In genomic region chr4:101357751-101358150, GRCh38 we compare ENCODE assay signal across 22 cellular contexts. TPM values are rescaled to one million over a fixed set of nuclear protein-coding genes. Genes with fewer than 3 reads are reported as not detected.
A peak's percentile ranks its signal among the peaks of the same experiment; 100 is the strongest.
DNase-seq lines count a peak whose midpoint lies in the region; ATAC-seq, FAIRE-seq and TF ChIP-seq lines count a peak whose summit lies in the region.
"Had no signal": no experiment of that assay in that cellular context is flagged by ENCODE, and none has a peak within 500 bp of the region (broad histone marks: within the 10 kb centered on the region; RNA-seq: fewer than 3 reads in every experiment).

No MANE protein-coding gene starts in this region.

- H3K56ac ChIP-seq in mesendoderm (ENCODE audit: low read length), result no peak overlapping the region

- no peak overlapping the region for H4K5ac ChIP-seq in mesendoderm (ENCODE audit: low read length)

- no peak for ATAC-seq in HG03439 (IDR thresholded peaks at IDR 0.05; ENCODE audit: unreplicated experiment)
- ATAC-seq in GM21367 (IDR thresholded peaks at IDR 0.05; ENCODE audit: unreplicated experiment), result no peak
- ATAC-seq: activated T-cell treated with anti-CD3 and anti-CD28 coated beads, Interleukin-2, amount 50 U/mL, for 4 hours; K562; psoas muscle; Right ventricle myocardium inferior had no signal

- no peak overlapping the region for H3K23ac ChIP-seq in mesendoderm (ENCODE audit: low read length)

- H3K9me3 ChIP-seq in endothelial cell of umbilical vein (replicated peaks; ENCODE audit: control insufficient read depth, insufficient read depth, low read length), result no peaks in the 10 kb centered on the region
- H3K9me3 ChIP-seq in BE2C, result no peaks in the 10 kb centered on the region
- H3K9me3 ChIP-seq: BLaER1, psoas muscle had no signal

- BruUV-seq in endothelial cell of umbilical vein (replicated peaks; lab: Mats Ljungman, UMichigan), result no TSS peak

- H2BK15ac ChIP-seq in mesendoderm (replicated peaks; ENCODE audit: low read depth), result no peak overlapping the region

- no peaks in the 10 kb centered on the region for H3K36me3 ChIP-seq in endothelial cell of umbilical vein (ENCODE audit: control insufficient read depth in 2 of 2, extremely low read depth in 1 of 2, insufficient read depth in 2 of 2, low read length in 2 of 2)
- H3K36me3 ChIP-seq in mesendoderm (ENCODE audit: control insufficient read depth, insufficient read depth, low read length), result no peaks in the 10 kb centered on the region
- no peaks in the 10 kb centered on the region for H3K36me3 ChIP-seq in BE2C
- H3K36me3 ChIP-seq: BLaER1 had no signal

- POLR2A ChIA-PET in endothelial cell of umbilical vein (lab: Charles Lee), result no interaction called here

- H2AK5ac ChIP-seq in mesendoderm (ENCODE audit: low read length), result no peak overlapping the region

- no peaks in the 10 kb centered on the region for H3K79me1 ChIP-seq in mesendoderm (ENCODE audit: low read length)

- no peak overlapping the region for H3K18ac ChIP-seq in mesendoderm (ENCODE audit: low read length)

- intact Hi-C loops in endothelial cell of umbilical vein (cut with micrococcal nuclease), result no loop called here

- H2BK120ac ChIP-seq in mesendoderm (ENCODE audit: low read depth, low read length), result no peak overlapping the region

- H3K9ac ChIP-seq in endothelial cell of umbilical vein (replicated peaks; ENCODE audit: extremely low read depth, insufficient read depth, low read length), result no peak overlapping the region
- no peak overlapping the region for H3K9ac ChIP-seq in mesendoderm (ENCODE audit: low read length)
- H3K9ac ChIP-seq: BLaER1 had no signal

- no peak overlapping the region for H3K4ac ChIP-seq in mesendoderm (ENCODE audit: low read depth, low read length)

- H3K9me1 ChIP-seq in endothelial cell of umbilical vein (replicated peaks; ENCODE audit: control insufficient read depth, extremely low read depth, insufficient read depth, low read length), result no peaks in the 10 kb centered on the region

- no peaks in the 10 kb centered on the region for H4K20me1 ChIP-seq in endothelial cell of umbilical vein (replicated peaks; ENCODE audit: control insufficient read depth, extremely low read depth, insufficient read depth, low read length)
- H4K20me1 ChIP-seq: BLaER1 had no signal

- no peak overlapping the region for H3K27ac ChIP-seq in endothelial cell of umbilical vein (ENCODE audit: insufficient read depth, low read depth, low read length)
- no peak overlapping the region for H3K27ac ChIP-seq in mesendoderm (ENCODE audit: low read depth, low read length)
- H3K27ac ChIP-seq: BLaER1, dorsolateral prefrontal cortex, HL-60, psoas muscle, skin epidermis had no signal

- dilution Hi-C loops in endothelial cell of umbilical vein (cut with MboI; ENCODE audit: extremely low pct_ligation_motif_present, low sequenced_read_pairs), result no loop called here

- peak overlapping the region; percentile 5 for H2AFZ ChIP-seq in endothelial cell of umbilical vein (ENCODE audit: low read depth, low read length)

- WGBS in mesendoderm (ENCODE audit: extremely low coverage, insufficient coverage, low lambda C conversion rate), result no CpG with 5 or more reads among the region's 3 CpGs

- TF ChIP-seq POLR2A in endothelial cell of umbilical vein (IDR thresholded peaks at IDR 0.05; ENCODE audit: low read depth, low read length), result no peak

- TF ChIP-seq CTCF in endothelial cell of umbilical vein (IDR thresholded peaks at IDR 0.05; ENCODE audit: extremely low read depth in 1 of 2, insufficient read depth in 1 of 2, low read depth in 1 of 2, low read length in 2 of 2), result no peak
- no peak for TF ChIP-seq CTCF in BE2C (IDR thresholded peaks at IDR 0.05; ENCODE audit: low read depth, low read length)

- H2BK5ac ChIP-seq in mesendoderm (ENCODE audit: low read length), result no peak overlapping the region

- H3K27me3 ChIP-seq in endothelial cell of umbilical vein (ENCODE audit: control insufficient read depth in 2 of 2, insufficient read depth in 2 of 2, low read length in 2 of 2) (no peaks in the 10 kb centered on the region), mesendoderm (ENCODE audit: insufficient read depth, low read length, poor library complexity) (no peaks in the 10 kb centered on the region), BE2C (no peaks in the 10 kb centered on the region)
- H3K27me3 ChIP-seq: BLaER1, dorsolateral prefrontal cortex had no signal

- H3K4me3 ChIP-seq in endothelial cell of umbilical vein (replicated peaks in 1 of 3; ENCODE audit: insufficient read depth in 1 of 3, low read depth in 1 of 3, low read length in 3 of 3) (no peak overlapping the region), mesendoderm (ENCODE audit: low read length) (no peak overlapping the region), BE2C (ENCODE audit: low read depth, low read length) (no peak overlapping the region)
- H3K4me3 ChIP-seq: BLaER1, dorsolateral prefrontal cortex, K562, psoas muscle, skin epidermis had no signal

- FAIRE-seq in endothelial cell of umbilical vein (lab: Jason Lieb, UNC), result no peak
- FAIRE-seq: K562 had no signal

- H4K8ac ChIP-seq in mesendoderm (ENCODE audit: low read depth, low read length), result no peak overlapping the region

- DNase-seq in EH (ENCODE audit: low read depth) (peak; percentile 82), RPMI7951 (ENCODE audit: low read depth) (peak; percentile 85), endothelial cell of umbilical vein (ENCODE audit: low read depth, low spot score) (no peak), mesendoderm (peak; percentile 61), BE2C (no peak)
- no peak for DNase-seq in activated CD4-positive, alpha-beta T cell treated with anti-CD3 and anti-CD28 coated beads, Interleukin-2, amount 50 U/mL, for 48 hours
- DNase-seq: activated CD4-positive, alpha-beta memory T cell treated with anti-CD3 and anti-CD28 coated beads, Interleukin-2, amount 10 ng/mL, durations not matched to agents 7 days and 5 days; activated T-cell treated with anti-CD3 and anti-CD28 coated beads, Interleukin-2, amount 50 U/mL, for 4 hours; dorsolateral prefrontal cortex; H7; hypothalamus; NCI-H2029 treated with DMSO at 0.1 percent for 48 hours; psoas muscle; stimulated activated CD4-positive, alpha-beta T cell treated with anti-CD3 and anti-CD28 coated beads, Interleukin-4, amount 100 ng/mL, for 1 hour; substantia nigra had no signal

- peaks cover 21% of the 10 kb centered on the region for H3K4me1 ChIP-seq in endothelial cell of umbilical vein (ENCODE audit: control insufficient read depth, extremely low read depth, insufficient read depth, low read length)
- peaks cover 3% of the 10 kb centered on the region for H3K4me1 ChIP-seq in mesendoderm (ENCODE audit: control insufficient read depth, low read depth, low read length)
- peaks cover 4% of the 10 kb centered on the region for H3K4me1 ChIP-seq in BE2C
- H3K4me1 ChIP-seq: psoas muscle had no signal

- H3K79me2 ChIP-seq in endothelial cell of umbilical vein (ENCODE audit: control insufficient read depth, insufficient read depth, low read length), result no peaks in the 10 kb centered on the region
- H3K79me2 ChIP-seq in mesendoderm (ENCODE audit: control insufficient read depth, insufficient read depth, low read length), result no peaks in the 10 kb centered on the region

- no peak overlapping the region for H3K4me2 ChIP-seq in endothelial cell of umbilical vein (ENCODE audit: insufficient read depth, low read length)
- H3K4me2 ChIP-seq in mesendoderm (ENCODE audit: low read length), result no peak overlapping the region
- H3K4me2 ChIP-seq: BLaER1 had no signal

- CTCF ChIA-PET in endothelial cell of umbilical vein (lab: Charles Lee), result no interaction called here

TF ChIP-seq in endothelial cell of umbilical vein, 7 proteins besides CTCF, POLR2A, EP300 and RAD21:
- TF ChIP-seq GATA2 (IDR thresholded peaks at IDR 0.05; ENCODE audit: insufficient read depth, insufficient read length, low read depth, low read length) (no peak), FOS (IDR thresholded peaks at IDR 0.05; ENCODE audit: borderline replicate concordance, insufficient read depth, low read length) (no peak), EZH2 (IDR thresholded peaks at IDR 0.05; ENCODE audit: borderline replicate concordance, low read depth, low read length, severe bottlenecking) (no peak), POLR2AphosphoS5 (IDR thresholded peaks at IDR 0.05; ENCODE audit: insufficient read depth, low read depth, low read length) (no peak), JUN (IDR thresholded peaks at IDR 0.05; ENCODE audit: borderline replicate concordance, insufficient read depth, insufficient read length, low read depth) (no peak), MYC (IDR thresholded peaks at IDR 0.05; ENCODE audit: low read depth, low read length) (no peak)
- TF ChIP-seq, protein P1, sequence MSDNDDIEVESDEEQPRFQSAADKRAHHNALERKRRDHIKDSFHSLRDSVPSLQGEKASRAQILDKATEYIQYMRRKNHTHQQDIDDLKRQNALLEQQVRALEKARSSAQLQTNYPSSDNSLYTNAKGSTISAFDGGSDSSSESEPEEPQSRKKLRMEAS (IDR thresholded peaks at IDR 0.05; ENCODE audit: insufficient read depth, insufficient read length), result no peak

RNA-seq across cellular contexts. Expression of gene PPP3CA, which starts 10.4 kb away (rescaled TPM):
- total RNA-seq in RPMI7951 (2014; rRNA removed; shearing (Covaris generic)), result 31.2 and 45.4 TPM in 2 replicates
- total RNA-seq in endothelial cell of umbilical vein, result 40.3 and 43.3 TPM in 2 replicates
- 6.6 and 7.0 TPM in 2 replicates for polyA plus RNA-seq in endothelial cell of umbilical vein
- 10.2 and 11.0 TPM in 2 replicates for polyA plus RNA-seq in endothelial cell of umbilical vein (2011; cell fraction: cytosol; rRNA removed)
- 10.2 and 12.8 TPM in 2 replicates for polyA plus RNA-seq in endothelial cell of umbilical vein (2011; cell fraction: nucleus; rRNA removed)
- 19.3 and 28.7 TPM in 2 replicates for polyA plus RNA-seq in endothelial cell of umbilical vein (2012)
- polyA minus RNA-seq in endothelial cell of umbilical vein, result 27.6 and 28.4 TPM in 2 replicates
- polyA minus RNA-seq in endothelial cell of umbilical vein (2011; cell fraction: cytosol; rRNA and poly(A)+ RNA removed), result 13.1 TPM
- polyA minus RNA-seq in endothelial cell of umbilical vein (2011; cell fraction: nucleus; rRNA and poly(A)+ RNA removed), result 38.2 and 50.4 TPM in 2 replicates
- 34.6 TPM for polyA plus RNA-seq in mesendoderm (2013, experiment 1 of 2)
- polyA plus RNA-seq in mesendoderm (2013, experiment 2 of 2), result 35.3 TPM
- 29.6 TPM for polyA plus RNA-seq in BE2C (2012; ENCODE audit: insufficient read depth, insufficient read length, low read depth)

Comparison
In these comparisons a context has a peak if more than half of its experiments do, and no peak if none do; other contexts are left out.
1. DNase-seq: peak in EH (single experiment), RPMI7951 (single experiment) and mesendoderm (single experiment); none in endothelial cell of umbilical vein (single experiment), activated CD4-positive, alpha-beta T cell treated with anti-CD3 and anti-CD28 coated beads, Interleukin-2, amount 50 U/mL, for 48 hours (0 of 2) and BE2C (single experiment).